ENCODE assay signal across 20 cellular contexts in the genomic region with DNA sequence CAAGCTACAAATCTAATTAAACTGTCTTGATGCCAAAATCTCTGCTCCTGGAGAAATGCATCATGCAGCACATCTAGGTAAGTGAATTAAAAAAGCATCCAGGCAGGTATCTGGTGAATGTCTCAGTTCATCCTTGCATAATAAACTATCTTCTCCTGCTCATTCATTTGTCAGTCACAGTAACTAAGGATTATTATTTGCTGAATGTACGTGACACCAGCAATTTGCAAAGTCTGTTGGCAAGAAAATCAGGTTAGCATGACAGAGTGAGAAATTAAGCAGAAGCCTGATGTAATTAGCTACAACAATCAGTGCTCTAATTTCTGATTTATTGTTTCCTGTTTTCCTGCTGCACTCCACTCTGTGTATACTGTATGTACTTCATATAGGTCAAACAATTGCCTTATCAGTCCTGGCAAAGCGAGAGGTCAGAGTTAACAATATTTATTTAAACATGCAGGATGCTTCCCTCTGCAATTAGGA.
DNase-seq lines count a peak whose midpoint lies in the region; TF ChIP-seq lines count a peak whose summit lies in the region.
"Had no signal": no experiment of that assay in that cellular context is flagged by ENCODE, and none has a peak within 500 bp of the region (broad histone marks: within the 10 kb centered on the region; RNA-seq: fewer than 3 reads in every experiment).

No MANE protein-coding gene starts in this region.

- peak overlapping the region in 7 of 11 experiments; percentile 0 to 58 (median 32); a peak in 11 of 22 replicates for H3K4me2 ChIP-seq in BLaER1 treated with 17β-estradiol and CSF1 and Interleukin-3, amounts not matched to agents 10 nM and 100 nM
- H3K4me2 ChIP-seq: GM23338 had no signal

- H3K4me3 ChIP-seq in BLaER1 treated with 17β-estradiol and CSF1 and Interleukin-3, amounts not matched to agents 10 nM and 100 nM = no peak overlapping the region
- H3K4me3 ChIP-seq in fibroblast of villous mesenchyme (ENCODE audit: low read depth, low read length) = no peak overlapping the region
- H3K4me3 ChIP-seq: GM23338 had no signal

- TF ChIP-seq POLR2A in erythroblast (IDR thresholded peaks at IDR 0.05; ENCODE audit: low read length) = no peak

- no peaks in the 10 kb centered on the region for H4K20me1 ChIP-seq in BLaER1 treated with 17β-estradiol and CSF1 and Interleukin-3, amounts not matched to agents 10 nM and 100 nM

- no peak for TF ChIP-seq CTCF in fibroblast of villous mesenchyme (IDR thresholded peaks at IDR 0.05; ENCODE audit: insufficient read depth, low read depth, low read length)

- peaks cover 6 to 16% (median 12%) of the 10 kb centered on the region in 11 experiments; a peak in 19 of 22 replicates for H3K9me3 ChIP-seq in BLaER1 treated with 17β-estradiol and CSF1 and Interleukin-3, amounts not matched to agents 10 nM and 100 nM (replicated peaks in 1 of 11)

- H3K9ac ChIP-seq in BLaER1 treated with 17β-estradiol and CSF1 and Interleukin-3, amounts not matched to agents 10 nM and 100 nM = no peak overlapping the region

- DNase-seq in NCI-H1105 (lab: John Stamatoyannopoulos, UW) = peak; percentile 42
- peak; percentile 92 for DNase-seq in NCI-H748 treated with DMSO at 0.1 percent for 48 hours (lab: John Stamatoyannopoulos, UW)
- peak; percentile 57 for DNase-seq in fibroblast of villous mesenchyme (ENCODE audit: low read depth)
- no peak for DNase-seq in activated T-cell treated with anti-CD3 and anti-CD28 coated beads, Interleukin-2, amount 50 U/mL, for 48 hours
- no peak for DNase-seq in NCI-H2107 (lab: John Stamatoyannopoulos, UW)
- no peak for DNase-seq in DMS53 treated with DMSO at 0.1 percent for 48 hours (lab: John Stamatoyannopoulos, UW; ENCODE audit: unreplicated experiment)
- no peak for DNase-seq in erythroblast (lab: John Stamatoyannopoulos, UW)
- DNase-seq: ACHN; AML-193; CD4-positive, alpha-beta T cell; GF-D8; KG1; NCI-H187; NCI-H2171; NCI-H446; OCI-M1; SIG-M5; SW 1271 had no signal

- no peaks in the 10 kb centered on the region for H3K27me3 ChIP-seq in BLaER1 treated with 17β-estradiol and CSF1 and Interleukin-3, amounts not matched to agents 10 nM and 100 nM

- H3K4me1 ChIP-seq in BLaER1 treated with 17β-estradiol and CSF1 and Interleukin-3, amounts not matched to agents 10 nM and 100 nM = peaks cover 0 to 43% (median 11%) of the 10 kb centered on the region in 10 experiments; a peak in 14 of 20 replicates

- no peak overlapping the region for H3K27ac ChIP-seq in BLaER1 treated with 17β-estradiol and CSF1 and Interleukin-3, amounts not matched to agents 10 nM and 100 nM

- H3K36me3 ChIP-seq in BLaER1 treated with 17β-estradiol and CSF1 and Interleukin-3, amounts not matched to agents 10 nM and 100 nM = no peaks in the 10 kb centered on the region

Comparison
In these comparisons a context has a peak if more than half of its experiments do, and no peak if none do; other contexts are left out.
1. DNase-seq: peak in NCI-H1105 (single experiment), NCI-H748 treated with DMSO at 0.1 percent for 48 hours (single experiment) and fibroblast of villous mesenchyme (single experiment); none in activated T-cell treated with anti-CD3 and anti-CD28 coated beads, Interleukin-2, amount 50 U/mL, for 48 hours (0 of 2), NCI-H2107 (single experiment), DMS53 treated with DMSO at 0.1 percent for 48 hours (single experiment) and erythroblast (0 of 2).